Comparison of ENCODE assay signal across 8 cellular contexts in genomic region chr15:58221591-58222241, GRCh38.
DNase-seq lines count a peak whose midpoint lies in the region; ATAC-seq and TF ChIP-seq lines count a peak whose summit lies in the region.

No MANE protein-coding gene starts in this region.

- no peak for TF ChIP-seq POLR2A in erythroblast (IDR thresholded peaks at IDR 0.05; ENCODE audit: low read length)
- no peak for TF ChIP-seq POLR2A in testis (IDR thresholded peaks at IDR 0.05)
- TF ChIP-seq POLR2A in esophagus squamous epithelium (IDR thresholded peaks at IDR 0.05): no peak

- H3K9me3 ChIP-seq in testis: no peaks in the 10 kb centered on the region
- H3K9me3 ChIP-seq in esophagus squamous epithelium: no peaks in the 10 kb centered on the region

- peaks cover 2% of the 10 kb centered on the region for H3K9me3 Mint-ChIP-seq in activated CD4-positive, alpha-beta memory T cell treated with anti-CD3 and anti-CD28 coated beads for 36 hours
- no peaks in the 10 kb centered on the region for H3K9me3 Mint-ChIP-seq in activated CD4-positive, alpha-beta memory T cell treated with anti-CD3 and anti-CD28 coated beads, Interleukin-2, amount 10 ng/mL, durations not matched to agents 7 days and 5 days

- H3K4me1 Mint-ChIP-seq in activated CD4-positive, alpha-beta memory T cell treated with anti-CD3 and anti-CD28 coated beads for 36 hours (ENCODE audit: low read depth): no peaks in the 10 kb centered on the region
- no peaks in the 10 kb centered on the region for H3K4me1 Mint-ChIP-seq in activated CD4-positive, alpha-beta memory T cell treated with anti-CD3 and anti-CD28 coated beads, Interleukin-2, amount 10 ng/mL, durations not matched to agents 7 days and 5 days

- 62 to 73% methylated on average over 3 of the region's 3 CpGs for WGBS in testis, 2 donors
- WGBS in esophagus squamous epithelium, 2 donors: 38 to 47% methylated on average over 3 of the region's 3 CpGs

- peaks cover 10% of the 10 kb centered on the region for H3K27me3 Mint-ChIP-seq in activated CD4-positive, alpha-beta memory T cell treated with anti-CD3 and anti-CD28 coated beads for 36 hours
- peaks cover 15% of the 10 kb centered on the region for H3K27me3 Mint-ChIP-seq in activated CD4-positive, alpha-beta memory T cell treated with anti-CD3 and anti-CD28 coated beads, Interleukin-2, amount 10 ng/mL, durations not matched to agents 7 days and 5 days

- H3K27me3 ChIP-seq in testis (no peaks in the 10 kb centered on the region), esophagus squamous epithelium (no peaks in the 10 kb centered on the region)

- intact Hi-C loops in activated CD4-positive, alpha-beta memory T cell treated with anti-CD3 and anti-CD28 coated beads for 36 hours (cut with micrococcal nuclease): loop anchor here (10.0 kb wide), 1 partner anchor 733 kb away; no protein-coding TSS in a partner anchor
- intact Hi-C loops in testis (cut with DNase I; ENCODE audit: low total_unique reads): no loop called here
- intact Hi-C loops in esophagus squamous epithelium (cut with DNase I): no loop called here

- no peak overlapping the region for H3K27ac Mint-ChIP-seq in activated CD4-positive, alpha-beta memory T cell treated with anti-CD3 and anti-CD28 coated beads for 36 hours
- H3K27ac Mint-ChIP-seq in activated CD4-positive, alpha-beta memory T cell treated with anti-CD3 and anti-CD28 coated beads, Interleukin-2, amount 10 ng/mL, durations not matched to agents 7 days and 5 days: no peak overlapping the region

- H3K4me3 ChIP-seq in testis (no peak overlapping the region), esophagus squamous epithelium (no peak overlapping the region)

- DNase-seq in activated CD4-positive, alpha-beta memory T cell treated with anti-CD3 and anti-CD28 coated beads for 36 hours: peak; percentile 20
- DNase-seq in activated CD4-positive, alpha-beta memory T cell treated with anti-CD3 and anti-CD28 coated beads, Interleukin-2, amount 10 ng/mL, durations not matched to agents 7 days and 5 days: no peak
- DNase-seq in NCI-H69 (lab: John Stamatoyannopoulos, UW) (peak; percentile 32), erythroblast (lab: John Stamatoyannopoulos, UW) (peak; percentile 23 to 31), testis (peak; percentile 41), esophagus squamous epithelium (lab: John Stamatoyannopoulos, UW) (no peak)
- no peak for DNase-seq in activated CD4-positive, alpha-beta T cell treated with anti-CD3 and anti-CD28 coated beads, Interleukin-2, amount 50 U/mL, for 4 hours

- no peak overlapping the region for H3K4me3 Mint-ChIP-seq in activated CD4-positive, alpha-beta memory T cell treated with anti-CD3 and anti-CD28 coated beads for 36 hours
- H3K4me3 Mint-ChIP-seq in activated CD4-positive, alpha-beta memory T cell treated with anti-CD3 and anti-CD28 coated beads, Interleukin-2, amount 10 ng/mL, durations not matched to agents 7 days and 5 days: no peak overlapping the region

- H3K4me1 ChIP-seq in testis (no peaks in the 10 kb centered on the region), esophagus squamous epithelium (no peaks in the 10 kb centered on the region)

- no peak for ATAC-seq in HG02678 (IDR thresholded peaks at IDR 0.05; ENCODE audit: unreplicated experiment)

- no peak overlapping the region for H3K27ac ChIP-seq in testis
- no peak overlapping the region for H3K27ac ChIP-seq in esophagus squamous epithelium

- CTCF ChIA-PET in activated CD4-positive, alpha-beta memory T cell treated with anti-CD3 and anti-CD28 coated beads for 36 hours (lab: Charles Lee): no interaction called here
- CTCF ChIA-PET in activated CD4-positive, alpha-beta memory T cell treated with anti-CD3 and anti-CD28 coated beads, Interleukin-2, amount 10 ng/mL, durations not matched to agents 7 days and 5 days (lab: Charles Lee): no interaction called here

- peak in 1 of 3 experiments; percentile 15 for TF ChIP-seq CTCF in testis (IDR thresholded peaks at IDR 0.05)
- TF ChIP-seq CTCF in esophagus squamous epithelium (IDR thresholded peaks at IDR 0.05): peak in 3 of 6 experiments; percentile 7 to 44 (median 10)

- H3K36me3 ChIP-seq in testis (ENCODE audit: low read depth, missing control alignments) (no peaks in the 10 kb centered on the region), esophagus squamous epithelium (no peaks in the 10 kb centered on the region)

- POLR2A ChIA-PET in activated CD4-positive, alpha-beta memory T cell treated with anti-CD3 and anti-CD28 coated beads for 36 hours (lab: Charles Lee): no interaction called here
- POLR2A ChIA-PET in activated CD4-positive, alpha-beta memory T cell treated with anti-CD3 and anti-CD28 coated beads, Interleukin-2, amount 10 ng/mL, durations not matched to agents 7 days and 5 days (lab: Charles Lee): no interaction called here

- no peaks in the 10 kb centered on the region for H3K36me3 Mint-ChIP-seq in activated CD4-positive, alpha-beta memory T cell treated with anti-CD3 and anti-CD28 coated beads for 36 hours
- no peaks in the 10 kb centered on the region for H3K36me3 Mint-ChIP-seq in activated CD4-positive, alpha-beta memory T cell treated with anti-CD3 and anti-CD28 coated beads, Interleukin-2, amount 10 ng/mL, durations not matched to agents 7 days and 5 days (ENCODE audit: low read depth)

Comparison
In these comparisons a context has a peak if more than half of its experiments do, and no peak if none do; other contexts are left out.
1. DNase-seq: peak in activated CD4-positive, alpha-beta memory T cell treated with anti-CD3 and anti-CD28 coated beads for 36 hours (single experiment), NCI-H69 (single experiment), erythroblast (2 of 2) and testis (single experiment); none in activated CD4-positive, alpha-beta memory T cell treated with anti-CD3 and anti-CD28 coated beads, Interleukin-2, amount 10 ng/mL, durations not matched to agents 7 days and 5 days (single experiment), esophagus squamous epithelium (single experiment) and activated CD4-positive, alpha-beta T cell treated with anti-CD3 and anti-CD28 coated beads, Interleukin-2, amount 50 U/mL, for 4 hours (0 of 2).